9 cellular contexts compared by ENCODE assay signal in the genomic region with DNA sequence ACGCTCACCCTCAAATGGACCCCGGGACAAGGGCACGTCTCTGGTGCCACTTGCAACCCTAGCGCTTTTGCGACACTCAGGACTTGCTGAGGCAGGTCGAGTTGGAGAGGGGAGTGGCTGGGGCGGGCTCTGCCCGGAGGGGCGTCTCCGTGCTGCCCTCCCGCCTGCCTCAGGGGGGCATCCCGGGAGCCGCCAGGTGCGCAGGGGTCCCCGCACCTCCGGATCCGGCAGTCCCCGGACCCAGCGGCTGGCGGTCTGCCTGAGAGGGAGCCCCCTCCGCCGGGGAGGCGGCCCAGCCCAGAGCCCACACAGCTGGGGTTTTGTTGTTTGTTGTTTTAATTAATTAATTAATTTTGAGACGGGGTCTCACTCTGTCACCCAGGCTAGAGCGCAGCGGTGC.
DNase-seq lines count a peak whose midpoint lies in the region; ATAC-seq and TF ChIP-seq lines count a peak whose summit lies in the region.
"Had no signal": no experiment of that assay in that cellular context is flagged by ENCODE, and none has a peak within 500 bp of the region (broad histone marks: within the 10 kb centered on the region; RNA-seq: fewer than 3 reads in every experiment).

A gene (minus strand): TSS at position 71 of the 400 bp plus-strand sequence. CDS start 820 bp downstream, outside the sequence.

- H3K9ac ChIP-seq in iPS-15b (ENCODE audit: low read depth, low read length) = no peak within 1 kb of the TSS

- DNase-seq in DMS53 (lab: John Stamatoyannopoulos, UW) (peak; percentile 51), DMS53 treated with DMSO at 0.1 percent for 48 hours (lab: John Stamatoyannopoulos, UW; ENCODE audit: unreplicated experiment) (no peak)
- DNase-seq: gastrocnemius medialis had no signal

- H3K9me3 Mint-ChIP-seq in stimulated activated memory B cell treated with anti-CD40 and anti-IgM and Interleukin-4, amounts not matched to agents 10 μg/mL and 1 μg/mL and 100 μg/mL, for 72 hours = no peaks in the 10 kb centered on the region

- ATAC-seq in SK-N-SH treated with all-trans-retinoic acid at 6 μM for 48 hours (peak; percentile 39; the same call in 2 of the 3 replicates), HG02981 (IDR thresholded peaks at IDR 0.05; ENCODE audit: unreplicated experiment) (no peak), GM18909 (IDR thresholded peaks at IDR 0.05; ENCODE audit: poor library complexity, unreplicated experiment) (no peak), GM18861 (IDR thresholded peaks at IDR 0.05; ENCODE audit: unreplicated experiment) (no peak)
- ATAC-seq in stimulated activated memory B cell treated with anti-CD40 and anti-IgM and Interleukin-4, amounts not matched to agents 10 μg/mL and 1 μg/mL and 100 μg/mL, for 72 hours = no peak
- ATAC-seq: gastrocnemius medialis had no signal

- H3K27me3 Mint-ChIP-seq in stimulated activated memory B cell treated with anti-CD40 and anti-IgM and Interleukin-4, amounts not matched to agents 10 μg/mL and 1 μg/mL and 100 μg/mL, for 72 hours = peaks cover 16% of the 10 kb centered on the region

- H3K27ac Mint-ChIP-seq in stimulated activated memory B cell treated with anti-CD40 and anti-IgM and Interleukin-4, amounts not matched to agents 10 μg/mL and 1 μg/mL and 100 μg/mL, for 72 hours = peak within 1 kb of the TSS; percentile 58

- no peaks in the 10 kb centered on the region for H3K4me1 ChIP-seq in iPS-15b (ENCODE audit: control insufficient read depth, insufficient read depth, low read length)
- H3K4me1 ChIP-seq: gastrocnemius medialis had no signal

- no peaks in the 10 kb centered on the region for H3K36me3 ChIP-seq in iPS-15b (ENCODE audit: control insufficient read depth, insufficient read depth, low read length)
- H3K36me3 ChIP-seq: gastrocnemius medialis had no signal

- peak within 1 kb of the TSS; percentile 39 for H3K4me3 ChIP-seq in iPS-15b (ENCODE audit: low read depth, low read length)
- H3K4me3 ChIP-seq: gastrocnemius medialis had no signal

- no peaks in the 10 kb centered on the region for H3K9me3 ChIP-seq in iPS-15b (ENCODE audit: control insufficient read depth, insufficient read depth, low read length)
- H3K9me3 ChIP-seq: gastrocnemius medialis had no signal

- H3K4me1 Mint-ChIP-seq in stimulated activated memory B cell treated with anti-CD40 and anti-IgM and Interleukin-4, amounts not matched to agents 10 μg/mL and 1 μg/mL and 100 μg/mL, for 72 hours = peaks cover 28% of the 10 kb centered on the region

- no peak within 1 kb of the TSS for H3K4me3 Mint-ChIP-seq in stimulated activated memory B cell treated with anti-CD40 and anti-IgM and Interleukin-4, amounts not matched to agents 10 μg/mL and 1 μg/mL and 100 μg/mL, for 72 hours

- no peaks in the 10 kb centered on the region for H3K27me3 ChIP-seq in iPS-15b (ENCODE audit: control insufficient read depth, insufficient read depth, low read length)

- no peaks in the 10 kb centered on the region for H3K36me3 Mint-ChIP-seq in stimulated activated memory B cell treated with anti-CD40 and anti-IgM and Interleukin-4, amounts not matched to agents 10 μg/mL and 1 μg/mL and 100 μg/mL, for 72 hours

TF ChIP-seq in SK-N-SH treated with all-trans-retinoic acid at 6 μM for 48 hours, 23 proteins besides CTCF, POLR2A, EP300 and RAD21 (continues in another document):
- TF ChIP-seq ISL1 (CRISPR knock-in tag; IDR thresholded peaks at IDR 0.05) = no peak
- no peak for TF ChIP-seq PPARA (CRISPR knock-in tag; IDR thresholded peaks at IDR 0.05; ENCODE audit: borderline replicate concordance)
- TF ChIP-seq CSDC2 (CRISPR knock-in tag; IDR thresholded peaks at IDR 0.05) = no peak
- TF ChIP-seq ZNF8 (CRISPR knock-in tag; IDR thresholded peaks at IDR 0.05) = no peak
- TF ChIP-seq, protein P1, sequence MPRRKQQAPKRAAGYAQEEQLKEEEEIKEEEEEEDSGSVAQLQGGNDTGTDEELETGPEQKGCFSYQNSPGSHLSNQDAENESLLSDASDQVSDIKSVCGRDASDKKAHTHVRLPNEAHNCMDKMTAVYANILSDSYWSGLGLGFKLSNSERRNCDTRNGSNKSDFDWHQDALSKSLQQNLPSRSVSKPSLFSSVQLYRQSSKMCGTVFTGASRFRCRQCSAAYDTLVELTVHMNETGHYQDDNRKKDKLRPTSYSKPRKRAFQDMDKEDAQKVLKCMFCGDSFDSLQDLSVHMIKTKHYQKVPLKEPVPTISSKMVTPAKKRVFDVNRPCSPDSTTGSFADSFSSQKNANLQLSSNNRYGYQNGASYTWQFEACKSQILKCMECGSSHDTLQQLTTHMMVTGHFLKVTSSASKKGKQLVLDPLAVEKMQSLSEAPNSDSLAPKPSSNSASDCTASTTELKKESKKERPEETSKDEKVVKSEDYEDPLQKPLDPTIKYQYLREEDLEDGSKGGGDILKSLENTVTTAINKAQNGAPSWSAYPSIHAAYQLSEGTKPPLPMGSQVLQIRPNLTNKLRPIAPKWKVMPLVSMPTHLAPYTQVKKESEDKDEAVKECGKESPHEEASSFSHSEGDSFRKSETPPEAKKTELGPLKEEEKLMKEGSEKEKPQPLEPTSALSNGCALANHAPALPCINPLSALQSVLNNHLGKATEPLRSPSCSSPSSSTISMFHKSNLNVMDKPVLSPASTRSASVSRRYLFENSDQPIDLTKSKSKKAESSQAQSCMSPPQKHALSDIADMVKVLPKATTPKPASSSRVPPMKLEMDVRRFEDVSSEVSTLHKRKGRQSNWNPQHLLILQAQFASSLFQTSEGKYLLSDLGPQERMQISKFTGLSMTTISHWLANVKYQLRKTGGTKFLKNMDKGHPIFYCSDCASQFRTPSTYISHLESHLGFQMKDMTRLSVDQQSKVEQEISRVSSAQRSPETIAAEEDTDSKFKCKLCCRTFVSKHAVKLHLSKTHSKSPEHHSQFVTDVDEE (CRISPR knock-in tag; IDR thresholded peaks at IDR 0.05) = no peak
- no peak for TF ChIP-seq ZNF565 (CRISPR knock-in tag; conservative IDR thresholded peaks at IDR 0.05; ENCODE audit: low read depth)
- TF ChIP-seq, protein P2, sequence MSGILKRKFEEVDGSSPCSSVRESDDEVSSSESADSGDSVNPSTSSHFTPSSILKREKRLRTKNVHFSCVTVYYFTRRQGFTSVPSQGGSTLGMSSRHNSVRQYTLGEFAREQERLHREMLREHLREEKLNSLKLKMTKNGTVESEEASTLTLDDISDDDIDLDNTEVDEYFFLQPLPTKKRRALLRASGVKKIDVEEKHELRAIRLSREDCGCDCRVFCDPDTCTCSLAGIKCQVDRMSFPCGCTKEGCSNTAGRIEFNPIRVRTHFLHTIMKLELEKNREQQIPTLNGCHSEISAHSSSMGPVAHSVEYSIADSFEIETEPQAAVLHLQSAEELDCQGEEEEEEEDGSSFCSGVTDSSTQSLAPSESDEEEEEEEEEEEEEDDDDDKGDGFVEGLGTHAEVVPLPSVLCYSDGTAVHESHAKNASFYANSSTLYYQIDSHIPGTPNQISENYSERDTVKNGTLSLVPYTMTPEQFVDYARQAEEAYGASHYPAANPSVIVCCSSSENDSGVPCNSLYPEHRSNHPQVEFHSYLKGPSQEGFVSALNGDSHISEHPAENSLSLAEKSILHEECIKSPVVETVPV (CRISPR knock-in tag; IDR thresholded peaks at IDR 0.05) = no peak
- TF ChIP-seq ARNTL (CRISPR knock-in tag; IDR thresholded peaks at IDR 0.05; ENCODE audit: borderline replicate concordance, low read depth) = no peak
- no peak for TF ChIP-seq GLIS3 (CRISPR knock-in tag; IDR thresholded peaks at IDR 0.05)
- TF ChIP-seq ZC3H10 (CRISPR knock-in tag; IDR thresholded peaks at IDR 0.05) = no peak
- TF ChIP-seq, protein P3, sequence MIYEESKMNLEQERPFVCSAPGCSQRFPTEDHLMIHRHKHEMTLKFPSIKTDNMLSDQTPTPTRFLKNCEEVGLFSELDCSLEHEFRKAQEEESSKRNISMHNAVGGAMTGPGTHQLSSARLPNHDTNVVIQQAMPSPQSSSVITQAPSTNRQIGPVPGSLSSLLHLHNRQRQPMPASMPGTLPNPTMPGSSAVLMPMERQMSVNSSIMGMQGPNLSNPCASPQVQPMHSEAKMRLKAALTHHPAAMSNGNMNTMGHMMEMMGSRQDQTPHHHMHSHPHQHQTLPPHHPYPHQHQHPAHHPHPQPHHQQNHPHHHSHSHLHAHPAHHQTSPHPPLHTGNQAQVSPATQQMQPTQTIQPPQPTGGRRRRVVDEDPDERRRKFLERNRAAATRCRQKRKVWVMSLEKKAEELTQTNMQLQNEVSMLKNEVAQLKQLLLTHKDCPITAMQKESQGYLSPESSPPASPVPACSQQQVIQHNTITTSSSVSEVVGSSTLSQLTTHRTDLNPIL (CRISPR knock-in tag; IDR thresholded peaks at IDR 0.05; ENCODE audit: low read depth) = no peak
- TF ChIP-seq, protein P4, sequence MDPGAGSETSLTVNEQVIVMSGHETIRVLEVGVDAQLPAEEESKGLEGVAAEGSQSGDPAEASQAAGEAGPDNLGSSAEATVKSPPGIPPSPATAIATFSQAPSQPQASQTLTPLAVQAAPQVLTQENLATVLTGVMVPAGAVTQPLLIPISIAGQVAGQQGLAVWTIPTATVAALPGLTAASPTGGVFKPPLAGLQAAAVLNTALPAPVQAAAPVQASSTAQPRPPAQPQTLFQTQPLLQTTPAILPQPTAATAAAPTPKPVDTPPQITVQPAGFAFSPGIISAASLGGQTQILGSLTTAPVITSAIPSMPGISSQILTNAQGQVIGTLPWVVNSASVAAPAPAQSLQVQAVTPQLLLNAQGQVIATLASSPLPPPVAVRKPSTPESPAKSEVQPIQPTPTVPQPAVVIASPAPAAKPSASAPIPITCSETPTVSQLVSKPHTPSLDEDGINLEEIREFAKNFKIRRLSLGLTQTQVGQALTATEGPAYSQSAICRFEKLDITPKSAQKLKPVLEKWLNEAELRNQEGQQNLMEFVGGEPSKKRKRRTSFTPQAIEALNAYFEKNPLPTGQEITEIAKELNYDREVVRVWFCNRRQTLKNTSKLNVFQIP (CRISPR knock-in tag; IDR thresholded peaks at IDR 0.05; ENCODE audit: borderline replicate concordance, low read depth) = no peak
- TF ChIP-seq SNAI2 (CRISPR knock-in tag; IDR thresholded peaks at IDR 0.05) = no peak
- TF ChIP-seq, protein P5, sequence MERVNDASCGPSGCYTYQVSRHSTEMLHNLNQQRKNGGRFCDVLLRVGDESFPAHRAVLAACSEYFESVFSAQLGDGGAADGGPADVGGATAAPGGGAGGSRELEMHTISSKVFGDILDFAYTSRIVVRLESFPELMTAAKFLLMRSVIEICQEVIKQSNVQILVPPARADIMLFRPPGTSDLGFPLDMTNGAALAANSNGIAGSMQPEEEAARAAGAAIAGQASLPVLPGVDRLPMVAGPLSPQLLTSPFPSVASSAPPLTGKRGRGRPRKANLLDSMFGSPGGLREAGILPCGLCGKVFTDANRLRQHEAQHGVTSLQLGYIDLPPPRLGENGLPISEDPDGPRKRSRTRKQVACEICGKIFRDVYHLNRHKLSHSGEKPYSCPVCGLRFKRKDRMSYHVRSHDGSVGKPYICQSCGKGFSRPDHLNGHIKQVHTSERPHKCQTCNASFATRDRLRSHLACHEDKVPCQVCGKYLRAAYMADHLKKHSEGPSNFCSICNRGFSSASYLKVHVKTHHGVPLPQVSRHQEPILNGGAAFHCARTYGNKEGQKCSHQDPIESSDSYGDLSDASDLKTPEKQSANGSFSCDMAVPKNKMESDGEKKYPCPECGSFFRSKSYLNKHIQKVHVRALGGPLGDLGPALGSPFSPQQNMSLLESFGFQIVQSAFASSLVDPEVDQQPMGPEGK (CRISPR knock-in tag; IDR thresholded peaks at IDR 0.05; ENCODE audit: borderline replicate concordance) = no peak
